Comparison of ENCODE assay signal across 8 cellular contexts in the genomic region with DNA sequence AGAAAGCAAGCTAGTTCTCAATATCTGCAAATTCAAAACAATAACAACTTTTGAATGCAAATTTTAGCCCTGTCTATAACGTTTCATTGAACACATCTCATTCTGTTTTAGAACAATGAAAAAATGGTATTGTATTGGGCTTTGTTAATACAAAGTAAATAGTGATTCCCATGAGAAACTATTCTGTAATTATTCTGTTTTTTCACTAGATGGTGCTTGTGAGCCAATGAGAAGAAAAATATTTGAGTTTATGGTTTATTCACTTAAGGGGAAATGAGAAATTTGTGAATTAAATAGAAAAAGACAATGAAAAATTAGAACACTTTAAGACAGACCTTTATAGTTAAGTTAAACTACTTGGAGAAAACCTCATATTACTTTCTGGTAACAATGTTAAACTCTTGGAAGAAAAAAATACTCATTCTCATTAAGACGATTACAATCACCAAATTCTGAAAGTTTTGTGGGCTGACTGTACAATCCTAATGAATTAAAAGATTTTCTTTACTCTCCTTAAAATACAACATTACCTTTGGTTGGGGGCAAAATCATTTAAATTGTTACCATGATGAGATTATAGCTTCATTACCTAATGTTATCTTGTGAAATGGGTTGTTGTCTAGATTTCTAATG.
A peak's percentile ranks its signal among the peaks of the same experiment; 100 is the strongest.
DNase-seq lines count a peak whose midpoint lies in the region; ATAC-seq, FAIRE-seq and TF ChIP-seq lines count a peak whose summit lies in the region.

No MANE protein-coding gene starts in this region.

- FAIRE-seq in TTC549 (lab: Jason Lieb, UNC): peak; percentile 81

- no peaks in the 10 kb centered on the region; the same call in none of the 2 replicates for H3K27me3 ChIP-seq in DOHH2 (ENCODE audit: control insufficient read depth, low read length)

- no peak overlapping the region for H3K4me3 ChIP-seq in DOHH2 (ENCODE audit: low read length)

- H3K36me3 ChIP-seq in DOHH2 (ENCODE audit: control insufficient read depth, low read length): no peaks in the 10 kb centered on the region

- H4K20me1 ChIP-seq in DOHH2 (ENCODE audit: control insufficient read depth, insufficient read depth, low read depth, low read length): no peaks in the 10 kb centered on the region

- H3K79me2 ChIP-seq in DOHH2 (ENCODE audit: control insufficient read depth, low read length): no peaks in the 10 kb centered on the region

- no peaks in the 10 kb centered on the region for H3K9me2 ChIP-seq in DOHH2 (replicated peaks; ENCODE audit: control insufficient read depth, low read length)

- DNase-seq in LHCN-M2 (ENCODE audit: low read depth) (peak; percentile 48), iris pigment epithelial cell (ENCODE audit: low read depth) (peak; percentile 26)

- H3K4me2 ChIP-seq in DOHH2 (ENCODE audit: low read length): no peak overlapping the region

- H3K27ac ChIP-seq in DOHH2 (ENCODE audit: low read depth, low read length): no peak overlapping the region

- H3K4me1 ChIP-seq in DOHH2 (ENCODE audit: control insufficient read depth, low read length): peaks cover 5% of the 10 kb centered on the region; the same call in 1 of the 2 replicates

- ATAC-seq in HG02884 (IDR thresholded peaks at IDR 0.05; ENCODE audit: unreplicated experiment) (no peak), HG03280 (IDR thresholded peaks at IDR 0.05; ENCODE audit: unreplicated experiment) (no peak), HG03175 (IDR thresholded peaks at IDR 0.05; ENCODE audit: unreplicated experiment) (no peak), GM18861 (IDR thresholded peaks at IDR 0.05; ENCODE audit: unreplicated experiment) (no peak)

- peak; percentile 54 for TF ChIP-seq CTCF in DOHH2 (IDR thresholded peaks at IDR 0.05; ENCODE audit: low read depth, low read length, poor library complexity, severe bottlenecking)

- H3F3A ChIP-seq in DOHH2 (ENCODE audit: control insufficient read depth, insufficient read depth): no peaks in the 10 kb centered on the region

- no peaks in the 10 kb centered on the region for H3K9me3 ChIP-seq in DOHH2 (ENCODE audit: control insufficient read depth, insufficient read depth, low read length)
